Comparison of ENCODE assay signal across 13 cellular contexts in the genomic region with DNA sequence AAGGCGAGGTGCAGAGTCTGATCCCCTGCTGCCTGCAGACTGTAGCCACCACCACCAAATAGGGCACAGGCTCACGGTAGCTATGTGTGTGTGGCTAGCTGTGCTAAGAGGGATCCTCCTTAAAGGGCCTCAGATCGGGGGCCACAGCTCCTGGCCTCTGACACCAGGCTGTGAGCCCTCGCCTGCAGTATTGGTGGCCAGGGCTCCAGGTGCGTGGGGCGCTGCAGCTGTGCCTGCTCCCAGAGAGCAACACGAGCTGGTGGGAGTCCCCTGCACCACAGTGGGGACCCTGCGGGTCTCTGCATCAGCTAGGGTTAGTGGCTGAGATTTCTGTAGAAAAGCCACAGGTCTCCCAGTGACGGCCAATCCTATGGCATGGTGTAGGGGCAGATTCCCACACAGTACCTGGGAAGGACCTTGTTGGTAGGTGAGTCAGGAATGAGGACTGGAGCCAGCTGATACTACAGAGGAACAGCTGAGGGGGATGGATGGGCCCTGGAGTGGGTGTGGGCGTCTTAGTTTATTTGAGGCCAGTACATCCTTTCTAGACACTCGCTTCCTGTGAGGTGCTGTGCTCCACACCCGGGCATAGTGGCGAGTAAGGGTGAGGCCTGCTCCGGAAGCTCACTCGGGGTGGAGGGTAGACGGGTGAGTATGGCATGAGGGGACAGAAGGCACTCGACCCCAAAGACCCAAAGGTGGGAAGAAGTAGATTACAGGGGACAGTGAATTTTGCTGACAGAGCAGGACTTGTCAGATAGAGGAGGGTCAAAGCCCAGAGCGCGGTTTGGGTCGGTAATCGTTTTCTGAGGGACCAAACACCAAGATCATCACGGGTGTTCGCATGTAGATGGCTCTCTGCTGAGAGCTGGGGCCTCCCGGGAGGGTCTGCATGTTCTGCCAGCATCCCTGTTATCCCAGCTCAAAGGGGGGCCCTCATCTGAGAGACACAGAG.
"Had no signal": no experiment of that assay in that cellular context is flagged by ENCODE, and none has a peak within 500 bp of the region (broad histone marks: within the 10 kb centered on the region; RNA-seq: fewer than 3 reads in every experiment).

No MANE protein-coding gene starts in this region.

- H3K9me3 ChIP-seq: esophagus muscularis mucosa, heart right ventricle, thoracic aorta, upper lobe of left lung had no signal

- H3K4me3 ChIP-seq: esophagus muscularis mucosa, heart right ventricle, thoracic aorta, upper lobe of left lung had no signal

- H3K27ac ChIP-seq: esophagus muscularis mucosa, heart right ventricle, thoracic aorta, upper lobe of left lung had no signal

- DNase-seq: activated CD4-positive, alpha-beta T cell treated with anti-CD3 and anti-CD28 coated beads for 4 hours; activated CD8-positive, alpha-beta T cell treated with anti-CD3 and anti-CD28 coated beads for 36 hours; activated naive CD4-positive, alpha-beta T cell treated with anti-CD3 and anti-CD28 coated beads for 36 hours; activated T-cell treated with anti-CD3 and anti-CD28 coated beads, Interleukin-2, amount 50 U/mL, for 4 hours; aorta; cortex of kidney; effector CD4-positive, alpha-beta T cell; heart right ventricle; retina had no signal

- ATAC-seq: activated CD8-positive, alpha-beta T cell treated with anti-CD3 and anti-CD28 coated beads for 36 hours; activated T-cell treated with anti-CD3 and anti-CD28 coated beads, Interleukin-2, amount 50 U/mL, for 4 hours; heart right ventricle; WTC11 had no signal

- H3K27me3 ChIP-seq: esophagus muscularis mucosa, heart right ventricle, upper lobe of left lung had no signal
